ENCODE assay signal across 28 cellular contexts in the genomic region with DNA sequence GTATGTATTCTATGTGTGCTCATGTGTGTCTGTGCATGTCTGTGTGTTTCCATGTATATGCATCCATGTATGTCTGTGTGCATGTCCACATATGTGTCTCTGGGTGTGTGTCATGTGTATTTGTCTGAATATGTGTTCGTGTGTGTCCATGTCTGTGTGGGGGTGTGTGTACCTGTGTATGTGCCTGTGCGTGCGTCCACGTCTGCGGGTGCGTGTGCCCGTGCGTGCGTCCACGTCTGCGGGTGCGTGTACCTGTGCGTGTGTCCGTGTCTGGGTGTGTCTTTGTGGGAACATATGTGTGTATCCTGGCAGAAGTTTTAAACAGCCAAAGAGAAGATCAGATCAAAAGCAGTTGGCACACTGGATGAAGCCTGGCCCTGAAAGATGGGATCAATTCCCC.
"Had no signal": no experiment of that assay in that cellular context is flagged by ENCODE, and none has a peak within 500 bp of the region (broad histone marks: within the 10 kb centered on the region; RNA-seq: fewer than 3 reads in every experiment).

No MANE protein-coding gene starts in this region.

- H3K27me3 ChIP-seq: SJSA1 had no signal

- H3K9ac ChIP-seq: SK-N-SH had no signal

- H3K27me3 Mint-ChIP-seq: activated CD4-positive, alpha-beta T cell treated with anti-CD3 and anti-CD28 coated beads, Interleukin-2, amount 10 ng/mL, durations not matched to agents 7 days and 5 days had no signal

- H3K4me2 ChIP-seq: SK-N-SH had no signal

- H3K4me3 ChIP-seq: SJSA1 had no signal

- H3K4me1 ChIP-seq: SJSA1 had no signal

- H3K9me3 Mint-ChIP-seq: activated CD4-positive, alpha-beta T cell treated with anti-CD3 and anti-CD28 coated beads, Interleukin-2, amount 10 ng/mL, durations not matched to agents 7 days and 5 days; activated naive CD4-positive, alpha-beta T cell treated with anti-CD3 and anti-CD28 coated beads for 36 hours; activated T-cell treated with anti-CD3 and anti-CD28 coated beads, Interleukin-2, amount 50 U/mL, for 24 hours; activated T-helper 1 cell treated with anti-CD3 and anti-CD28 coated beads, Interleukin-12 subunit alpha, Interleukin-12 subunit beta, Interleukin-2, Interleukin-4 antibody, amounts not matched to agents 30 ng/mL and 10 ng/mL and 1 ng/mL, durations not matched to agents 14 hours and 24 hours and 36 hours; T-helper 1 cell treated with Interleukin-12 subunit alpha and Interleukin-12 subunit beta and Interleukin-4 antibody, amounts not matched to agents 30 μg/mL and 1 μg/mL, for 36 hours; T-helper 2 cell treated with Interferon-gamma antibody and Interleukin-4, amounts not matched to agents 5 μg/mL and 100 μg/mL, for 36 hours had no signal

- H3K4me3 Mint-ChIP-seq: activated CD4-positive, alpha-beta T cell treated with anti-CD3 and anti-CD28 coated beads for 36 hours; activated CD4-positive, alpha-beta T cell treated with anti-CD3 and anti-CD28 coated beads, Interleukin-2, amount 10 ng/mL, durations not matched to agents 7 days and 5 days; activated CD8-positive, alpha-beta T cell treated with anti-CD3 and anti-CD28 coated beads, Interleukin-2, amount 10 ng/mL, durations not matched to agents 7 days and 5 days; activated naive CD4-positive, alpha-beta T cell treated with anti-CD3 and anti-CD28 coated beads for 36 hours; activated T-cell treated with anti-CD3 and anti-CD28 coated beads, Interleukin-2, amount 50 U/mL, for 24 hours; activated T-helper 1 cell treated with anti-CD3 and anti-CD28 coated beads, Interleukin-12 subunit alpha, Interleukin-12 subunit beta, Interleukin-2, Interleukin-4 antibody, amounts not matched to agents 30 ng/mL and 10 ng/mL and 1 ng/mL, durations not matched to agents 14 hours and 24 hours and 36 hours; T-helper 1 cell treated with Interleukin-12 subunit alpha and Interleukin-12 subunit beta and Interleukin-4 antibody, amounts not matched to agents 30 μg/mL and 1 μg/mL, for 36 hours; T-helper 2 cell treated with Interferon-gamma antibody and Interleukin-4, amounts not matched to agents 5 μg/mL and 100 μg/mL, for 36 hours had no signal

- H3K27ac ChIP-seq: SJSA1 had no signal

- H3K36me3 ChIP-seq: SJSA1 had no signal

- H3K4me1 Mint-ChIP-seq: activated CD4-positive, alpha-beta T cell treated with anti-CD3 and anti-CD28 coated beads for 36 hours; activated CD4-positive, alpha-beta T cell treated with anti-CD3 and anti-CD28 coated beads, Interleukin-2, amount 10 ng/mL, durations not matched to agents 7 days and 5 days had no signal

- DNase-seq: activated CD4-positive, alpha-beta T cell treated with anti-CD3 and anti-CD28 coated beads for 36 hours; activated CD4-positive, alpha-beta T cell treated with anti-CD3 and anti-CD28 coated beads, Interleukin-2, amount 10 ng/mL, durations not matched to agents 7 days and 5 days; activated CD4-positive, alpha-beta T cell treated with anti-CD3 and anti-CD28 coated beads, Interleukin-2, amount 50 U/mL, for 48 hours; activated CD8-positive, alpha-beta T cell treated with anti-CD3 and anti-CD28 coated beads, Interleukin-2, amount 10 ng/mL, durations not matched to agents 7 days and 5 days; activated gamma-delta T cell treated with Interleukin-2 at 50 U/mL for 16 hours; activated naive CD4-positive, alpha-beta T cell treated with anti-CD3 and anti-CD28 coated beads for 36 hours; activated T-cell treated with anti-CD3 and anti-CD28 coated beads, Interleukin-2, amount 50 U/mL, for 24 hours; amniotic stem cell; NCI-H1092 treated with DMSO at 0.1 percent for 48 hours; NCI-H1417; NCI-H146; NCI-H187; NCI-H2029 treated with DMSO at 0.1 percent for 48 hours; NCI-H2107; NCI-H2171 treated with DMSO at 0.1 percent for 48 hours; NCI-H2227 treated with DMSO at 0.1 percent for 48 hours; NCI-H446; NCI-H524; RPMI8226; SHP77 treated with DMSO at 0.1 percent for 48 hours; SK-N-SH had no signal

- H3K27ac Mint-ChIP-seq: activated CD4-positive, alpha-beta T cell treated with anti-CD3 and anti-CD28 coated beads for 36 hours; activated CD4-positive, alpha-beta T cell treated with anti-CD3 and anti-CD28 coated beads, Interleukin-2, amount 10 ng/mL, durations not matched to agents 7 days and 5 days; activated CD8-positive, alpha-beta T cell treated with anti-CD3 and anti-CD28 coated beads, Interleukin-2, amount 10 ng/mL, durations not matched to agents 7 days and 5 days; activated naive CD4-positive, alpha-beta T cell treated with anti-CD3 and anti-CD28 coated beads for 36 hours; activated naive CD4-positive, alpha-beta T cell treated with anti-CD3 and anti-CD28 coated beads, Interleukin-2, amount 50 U/mL, for 72 hours; activated T-cell treated with anti-CD3 and anti-CD28 coated beads, Interleukin-2, amount 50 U/mL, for 24 hours; activated T-helper 1 cell treated with anti-CD3 and anti-CD28 coated beads, Interleukin-12 subunit alpha, Interleukin-12 subunit beta, Interleukin-2, Interleukin-4 antibody, amounts not matched to agents 30 ng/mL and 10 ng/mL and 1 ng/mL, durations not matched to agents 14 hours and 24 hours and 36 hours; T-helper 1 cell treated with Interleukin-12 subunit alpha and Interleukin-12 subunit beta and Interleukin-4 antibody, amounts not matched to agents 30 μg/mL and 1 μg/mL, for 36 hours; T-helper 2 cell treated with Interferon-gamma antibody and Interleukin-4, amounts not matched to agents 5 μg/mL and 100 μg/mL, for 36 hours had no signal

- H3K9me3 ChIP-seq: SJSA1, SK-N-SH had no signal

- H3K36me3 Mint-ChIP-seq: activated naive CD4-positive, alpha-beta T cell treated with anti-CD3 and anti-CD28 coated beads, Interleukin-2, amount 50 U/mL, for 72 hours had no signal

- ATAC-seq: activated CD4-positive, alpha-beta T cell treated with anti-CD3 and anti-CD28 coated beads for 36 hours; activated CD4-positive, CD25-positive, alpha-beta regulatory T cell treated with anti-CD3 and anti-CD28 coated beads, Interleukin-2, amount 50 U/mL, for 24 hours; activated CD8-positive, alpha-beta T cell treated with anti-CD3 and anti-CD28 coated beads, Interleukin-2, amount 10 ng/mL, durations not matched to agents 7 days and 5 days; activated naive CD4-positive, alpha-beta T cell treated with anti-CD3 and anti-CD28 coated beads, Interleukin-2, amount 50 U/mL, for 72 hours; Panc1 had no signal
